Comparison of ENCODE assay signal across 37 cellular contexts in the genomic region with DNA sequence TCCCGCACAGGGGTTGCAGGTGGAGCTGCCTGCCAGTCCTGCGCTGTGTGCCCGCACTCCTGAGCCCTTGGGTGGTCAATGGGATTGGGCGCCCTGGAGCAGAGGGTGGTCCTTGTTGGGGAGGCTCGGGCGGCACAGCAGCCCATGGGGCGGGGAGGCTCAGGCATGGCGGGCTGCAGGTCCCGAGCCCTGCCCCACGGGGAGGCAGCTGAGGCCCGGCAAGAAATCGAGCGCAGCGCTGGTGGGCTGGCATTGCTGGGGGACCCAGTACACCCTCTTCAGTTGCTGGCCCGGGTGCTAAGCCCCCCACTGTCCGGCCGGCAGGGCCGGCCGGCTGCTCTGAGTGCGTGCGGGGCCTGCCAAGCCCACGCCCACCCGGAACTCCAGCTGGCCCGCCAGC.
"Had no signal": no experiment of that assay in that cellular context is flagged by ENCODE, and none has a peak within 500 bp of the region (broad histone marks: within the 10 kb centered on the region; RNA-seq: fewer than 3 reads in every experiment).

No MANE protein-coding gene starts in this region.

- H3K27ac Mint-ChIP-seq: activated B cell treated with CpG ODN at 0.5 μM for 24 hours; activated CD4-positive, alpha-beta memory T cell treated with anti-CD3 and anti-CD28 coated beads, Interleukin-2, amount 10 ng/mL, durations not matched to agents 7 days and 5 days; activated CD4-positive, alpha-beta T cell treated with anti-CD3 and anti-CD28 coated beads for 36 hours; activated CD4-positive, alpha-beta T cell treated with anti-CD3 and anti-CD28 coated beads, Interleukin-2, amount 10 ng/mL, durations not matched to agents 7 days and 5 days; activated CD8-positive, alpha-beta memory T cell treated with anti-CD3 and anti-CD28 coated beads, Interleukin-2, amount 10 ng/mL, durations not matched to agents 7 days and 5 days; activated CD8-positive, alpha-beta T cell treated with anti-CD3 and anti-CD28 coated beads, Interleukin-2, amount 10 ng/mL, durations not matched to agents 7 days and 5 days; activated naive CD4-positive, alpha-beta T cell treated with anti-CD3 and anti-CD28 coated beads, Interleukin-2, amount 10 ng/mL, durations not matched to agents 7 days and 5 days; activated naive CD4-positive, alpha-beta T cell treated with anti-CD3 and anti-CD28 coated beads, Interleukin-2, amount 50 U/mL, for 24 hours; activated naive CD8-positive, alpha-beta T cell treated with anti-CD3 and anti-CD28 coated beads, Interleukin-2, amount 10 ng/mL, durations not matched to agents 7 days and 5 days; activated T-cell treated with anti-CD3 and anti-CD28 coated beads, Interleukin-2, amount 50 U/mL, for 24 hours; activated T-helper 2 cell treated with anti-CD3 and anti-CD28 coated beads, Interferon-gamma antibody, Interleukin-2, Interleukin-4, amounts not matched to agents 10 μg/mL and 5 μg/mL and 100 μg/mL, durations not matched to agents 14 hours and 24 hours and 36 hours; brain; T-helper 1 cell treated with Interleukin-12 subunit alpha and Interleukin-12 subunit beta and Interleukin-4 antibody, amounts not matched to agents 30 μg/mL and 1 μg/mL, for 36 hours; T-helper 2 cell treated with Interferon-gamma antibody and Interleukin-4, amounts not matched to agents 5 μg/mL and 100 μg/mL, for 36 hours had no signal

- H3K9me3 Mint-ChIP-seq: activated T-cell treated with anti-CD3 and anti-CD28 coated beads, Interleukin-2, amount 50 U/mL, for 24 hours had no signal

- H3K27me3 Mint-ChIP-seq: activated B cell treated with CpG ODN at 0.5 μM for 24 hours; activated CD4-positive, alpha-beta memory T cell treated with anti-CD3 and anti-CD28 coated beads, Interleukin-2, amount 10 ng/mL, durations not matched to agents 7 days and 5 days; activated CD4-positive, alpha-beta T cell treated with anti-CD3 and anti-CD28 coated beads for 36 hours; activated CD4-positive, alpha-beta T cell treated with anti-CD3 and anti-CD28 coated beads, Interleukin-2, amount 10 ng/mL, durations not matched to agents 7 days and 5 days; activated CD8-positive, alpha-beta memory T cell treated with anti-CD3 and anti-CD28 coated beads, Interleukin-2, amount 10 ng/mL, durations not matched to agents 7 days and 5 days; activated naive CD4-positive, alpha-beta T cell treated with anti-CD3 and anti-CD28 coated beads, Interleukin-2, amount 10 ng/mL, durations not matched to agents 7 days and 5 days; activated naive CD4-positive, alpha-beta T cell treated with anti-CD3 and anti-CD28 coated beads, Interleukin-2, amount 50 U/mL, for 24 hours; activated naive CD8-positive, alpha-beta T cell; activated naive CD8-positive, alpha-beta T cell treated with anti-CD3 and anti-CD28 coated beads, Interleukin-2, amount 10 ng/mL, durations not matched to agents 7 days and 5 days; activated naive CD8-positive, alpha-beta T cell treated with anti-CD3 and anti-CD28 coated beads, Interleukin-2, amount 50 U/mL, for 24 hours; activated T-cell treated with anti-CD3 and anti-CD28 coated beads, Interleukin-2, amount 50 U/mL, for 24 hours; central memory CD8-positive, alpha-beta T cell had no signal

- FAIRE-seq: bronchial epithelial cell, TTC549 had no signal

- DNase-seq: activated B cell treated with CpG ODN at 0.5 μM for 24 hours; activated CD4-positive, alpha-beta memory T cell treated with anti-CD3 and anti-CD28 coated beads, Interleukin-2, amount 10 ng/mL, durations not matched to agents 7 days and 5 days; activated CD4-positive, alpha-beta T cell treated with anti-CD3 and anti-CD28 coated beads for 1 hour; activated CD4-positive, alpha-beta T cell treated with anti-CD3 and anti-CD28 coated beads for 36 hours; activated CD4-positive, alpha-beta T cell treated with anti-CD3 and anti-CD28 coated beads, Interleukin-2, amount 10 ng/mL, durations not matched to agents 7 days and 5 days; activated CD4-positive, alpha-beta T cell treated with anti-CD3 and anti-CD28 coated beads, Interleukin-2, amount 50 U/mL, for 48 hours; activated CD8-positive, alpha-beta memory T cell treated with anti-CD3 and anti-CD28 coated beads for 24 hours; activated CD8-positive, alpha-beta memory T cell treated with anti-CD3 and anti-CD28 coated beads, Interleukin-2, amount 10 ng/mL, durations not matched to agents 7 days and 5 days; activated CD8-positive, alpha-beta memory T cell treated with anti-CD3 and anti-CD28 coated beads, Interleukin-2, amount 50 U/mL, for 48 hours; activated CD8-positive, alpha-beta T cell treated with anti-CD3 and anti-CD28 coated beads, Interleukin-2, amount 10 ng/mL, durations not matched to agents 7 days and 5 days; activated effector memory CD4-positive, alpha-beta T cell treated with Interleukin-2 at 50 U/mL for 16 hours; activated gamma-delta T cell; activated naive CD4-positive, alpha-beta T cell treated with anti-CD3 and anti-CD28 coated beads, Interleukin-2, amount 10 ng/mL, durations not matched to agents 7 days and 5 days; activated naive CD4-positive, alpha-beta T cell treated with Interleukin-2 at 50 U/mL for 16 hours; activated naive CD8-positive, alpha-beta T cell treated with anti-CD3 and anti-CD28 coated beads, Interleukin-2, amount 10 ng/mL, durations not matched to agents 7 days and 5 days; activated naive CD8-positive, alpha-beta T cell treated with anti-CD3 and anti-CD28 coated beads, Interleukin-2, amount 50 U/mL, for 24 hours; activated T-cell treated with anti-CD3 and anti-CD28 coated beads, Interleukin-2, amount 50 U/mL, for 24 hours; activated T-cell treated with anti-CD3 and anti-CD28 coated beads, Interleukin-2, amount 50 U/mL, for 48 hours; amygdala; anterior cingulate cortex; caudate nucleus; SW 1271; T-helper 1 cell; T-helper 2 cell; T-helper 9 cell had no signal

- ATAC-seq: activated CD4-positive, alpha-beta T cell treated with anti-CD3 and anti-CD28 coated beads for 36 hours; activated CD8-positive, alpha-beta memory T cell treated with anti-CD3 and anti-CD28 coated beads, Interleukin-2, amount 10 ng/mL, durations not matched to agents 7 days and 5 days; activated CD8-positive, alpha-beta T cell treated with anti-CD3 and anti-CD28 coated beads, Interleukin-2, amount 10 ng/mL, durations not matched to agents 7 days and 5 days; activated naive CD8-positive, alpha-beta T cell treated with anti-CD3 and anti-CD28 coated beads, Interleukin-2, amount 50 U/mL, for 24 hours had no signal

- H3K4me1 ChIP-seq: ascending aorta had no signal

- H3K4me3 ChIP-seq: ascending aorta, cardiac muscle cell had no signal

- H3K36me3 ChIP-seq: ascending aorta, cardiac muscle cell had no signal

- H3K4me3 Mint-ChIP-seq: activated B cell treated with CpG ODN at 0.5 μM for 24 hours; activated CD4-positive, alpha-beta memory T cell treated with anti-CD3 and anti-CD28 coated beads, Interleukin-2, amount 10 ng/mL, durations not matched to agents 7 days and 5 days; activated CD4-positive, alpha-beta T cell treated with anti-CD3 and anti-CD28 coated beads for 36 hours; activated CD4-positive, alpha-beta T cell treated with anti-CD3 and anti-CD28 coated beads, Interleukin-2, amount 10 ng/mL, durations not matched to agents 7 days and 5 days; activated CD8-positive, alpha-beta memory T cell treated with anti-CD3 and anti-CD28 coated beads, Interleukin-2, amount 10 ng/mL, durations not matched to agents 7 days and 5 days; activated CD8-positive, alpha-beta T cell treated with anti-CD3 and anti-CD28 coated beads, Interleukin-2, amount 10 ng/mL, durations not matched to agents 7 days and 5 days; activated naive CD4-positive, alpha-beta T cell treated with anti-CD3 and anti-CD28 coated beads, Interleukin-2, amount 10 ng/mL, durations not matched to agents 7 days and 5 days; activated naive CD4-positive, alpha-beta T cell treated with anti-CD3 and anti-CD28 coated beads, Interleukin-2, amount 50 U/mL, for 24 hours; activated naive CD8-positive, alpha-beta T cell; activated naive CD8-positive, alpha-beta T cell treated with anti-CD3 and anti-CD28 coated beads, Interleukin-2, amount 10 ng/mL, durations not matched to agents 7 days and 5 days; activated naive CD8-positive, alpha-beta T cell treated with anti-CD3 and anti-CD28 coated beads, Interleukin-2, amount 50 U/mL, for 24 hours; activated T-cell treated with anti-CD3 and anti-CD28 coated beads, Interleukin-2, amount 50 U/mL, for 24 hours; brain; T-helper 1 cell treated with Interleukin-12 subunit alpha and Interleukin-12 subunit beta and Interleukin-4 antibody, amounts not matched to agents 30 μg/mL and 1 μg/mL, for 36 hours; T-helper 2 cell treated with Interferon-gamma antibody and Interleukin-4, amounts not matched to agents 5 μg/mL and 100 μg/mL, for 36 hours had no signal

- H3K4me1 Mint-ChIP-seq: brain had no signal

- H3K27me3 ChIP-seq: ascending aorta, cardiac muscle cell had no signal

- H3K27ac ChIP-seq: ascending aorta, cardiac muscle cell, VCaP had no signal
